1 cellular context compared by ENCODE assay signal in the genomic region with DNA sequence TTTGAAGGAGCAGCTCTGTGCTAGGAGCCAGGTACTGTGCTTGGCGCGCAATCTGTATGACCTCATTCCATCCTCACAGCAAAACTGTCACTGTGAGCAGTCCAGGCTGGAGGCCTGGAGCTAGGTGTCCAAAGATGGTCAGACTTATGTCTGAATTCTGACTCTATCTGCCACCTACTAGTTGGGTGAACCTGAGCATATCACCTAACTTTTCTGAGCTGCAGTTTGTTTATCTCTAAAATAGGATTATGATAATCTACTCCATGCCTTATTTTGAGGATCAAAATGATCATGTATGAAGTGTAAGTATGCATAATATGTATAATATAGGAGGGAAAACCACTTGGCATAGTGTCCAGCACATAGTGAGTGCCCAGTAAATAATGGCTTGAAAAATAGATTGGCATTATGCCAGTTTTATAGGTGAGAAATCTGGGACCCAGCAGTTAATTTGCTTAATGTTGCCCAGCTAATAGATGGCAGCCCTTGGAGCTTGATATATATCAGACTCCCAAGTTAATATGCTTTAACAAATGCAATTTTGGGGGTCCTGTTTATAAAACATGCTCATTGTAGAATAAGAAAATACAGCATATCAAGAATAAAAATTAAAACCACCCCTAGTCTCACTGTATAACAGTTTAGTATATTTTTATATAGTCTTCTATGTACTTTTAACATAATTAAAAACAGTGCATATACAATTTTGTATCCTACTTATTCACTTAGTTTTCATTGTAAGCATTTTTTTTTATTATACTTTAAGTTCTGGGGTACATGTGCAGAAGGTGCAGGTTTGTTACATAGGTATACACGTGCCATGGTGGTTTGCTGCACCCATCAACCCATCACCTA.
A peak's percentile ranks its signal among the peaks of the same experiment; 100 is the strongest.
TF ChIP-seq lines count a peak whose summit lies in the region.

No MANE protein-coding gene starts in this region.

TF ChIP-seq in HepG2, 621 proteins besides CTCF, POLR2A, EP300 and RAD21 (continues in another document):
- TF ChIP-seq ATF7-NPFF (CRISPR knock-in tag; IDR thresholded peaks at IDR 0.05; ENCODE audit: low read depth) (no peak), SOX5 (CRISPR knock-in tag; IDR thresholded peaks at IDR 0.05; ENCODE audit: borderline replicate concordance) (no peak), ZNF672 (CRISPR knock-in tag; IDR thresholded peaks at IDR 0.05) (no peak), SYNCRIP (IDR thresholded peaks at IDR 0.05; ENCODE audit: insufficient read depth, low read depth, low read length) (no peak), FOSL2 (CRISPR knock-in tag; IDR thresholded peaks at IDR 0.05) (0 out of 2 replicates have a peak, but pooled peaks have one; percentile 24), ZNF331 (CRISPR knock-in tag; IDR thresholded peaks at IDR 0.05) (no peak), ZNF44 (CRISPR knock-in tag; IDR thresholded peaks at IDR 0.05) (0 out of 2 replicates have a peak, but pooled peaks have one; percentile 54), PHF5A (CRISPR knock-in tag; IDR thresholded peaks at IDR 0.05; ENCODE audit: low read depth, unreplicated experiment) (no peak), TP53 (CRISPR knock-in tag; conservative IDR thresholded peaks at IDR 0.05) (no peak), SP2 (CRISPR knock-in tag; IDR thresholded peaks at IDR 0.05) (no peak), ARHGAP35 (CRISPR knock-in tag; IDR thresholded peaks at IDR 0.05; ENCODE audit: borderline replicate concordance) (no peak), CHD2 (IDR thresholded peaks at IDR 0.05; ENCODE audit: low read depth, low read length) (no peak), ZNF33B (CRISPR knock-in tag; IDR thresholded peaks at IDR 0.05) (no peak), HOXA7 (CRISPR knock-in tag; IDR thresholded peaks at IDR 0.05) (no peak), FLYWCH1 (CRISPR knock-in tag; IDR thresholded peaks at IDR 0.05) (no peak), PAF1 (CRISPR knock-in tag; IDR thresholded peaks at IDR 0.05) (peak; percentile 62; the same call in 1 of the 2 replicates), MATR3 (CRISPR knock-in tag; IDR thresholded peaks at IDR 0.05) (no peak), ZNF326 (CRISPR knock-in tag; IDR thresholded peaks at IDR 0.05; ENCODE audit: borderline replicate concordance) (no peak), NR2F6 (IDR thresholded peaks at IDR 0.05) (no peak; the same call in 1 of the 2 replicates), NR2F6 (CRISPR knock-in tag; IDR thresholded peaks at IDR 0.05) (no peak), ARID2 (CRISPR knock-in tag; IDR thresholded peaks at IDR 0.05; ENCODE audit: borderline replicate concordance) (no peak; the same call in 1 of the 2 replicates), RFX5 (IDR thresholded peaks at IDR 0.05; ENCODE audit: low read depth, low read length) (no peak), MED13 (CRISPR knock-in tag; IDR thresholded peaks at IDR 0.05) (no peak; the same call in 1 of the 2 replicates), ZNF564 (CRISPR knock-in tag; IDR thresholded peaks at IDR 0.05) (peak; percentile 52; the same call in 1 of the 2 replicates), MTF2 (CRISPR knock-in tag; IDR thresholded peaks at IDR 0.05; ENCODE audit: borderline replicate concordance) (no peak), BORCS8-MEF2B (CRISPR knock-in tag; IDR thresholded peaks at IDR 0.05) (no peak), IKZF4 (CRISPR knock-in tag; IDR thresholded peaks at IDR 0.05; ENCODE audit: borderline replicate concordance, low read depth, not compliant biosample characterization) (no peak), ZNF598 (CRISPR knock-in tag; IDR thresholded peaks at IDR 0.05; ENCODE audit: borderline replicate concordance) (no peak), FOXP1 (IDR thresholded peaks at IDR 0.05) (no peak), FOXP1 (CRISPR knock-in tag; IDR thresholded peaks at IDR 0.05) (no peak; the same call in 1 of the 2 replicates), ZNF605 (CRISPR knock-in tag; IDR thresholded peaks at IDR 0.05) (no peak), ZBTB7A (CRISPR knock-in tag; IDR thresholded peaks at IDR 0.05) (no peak; the same call in 1 of the 2 replicates)
- TF ChIP-seq, protein P1, sequence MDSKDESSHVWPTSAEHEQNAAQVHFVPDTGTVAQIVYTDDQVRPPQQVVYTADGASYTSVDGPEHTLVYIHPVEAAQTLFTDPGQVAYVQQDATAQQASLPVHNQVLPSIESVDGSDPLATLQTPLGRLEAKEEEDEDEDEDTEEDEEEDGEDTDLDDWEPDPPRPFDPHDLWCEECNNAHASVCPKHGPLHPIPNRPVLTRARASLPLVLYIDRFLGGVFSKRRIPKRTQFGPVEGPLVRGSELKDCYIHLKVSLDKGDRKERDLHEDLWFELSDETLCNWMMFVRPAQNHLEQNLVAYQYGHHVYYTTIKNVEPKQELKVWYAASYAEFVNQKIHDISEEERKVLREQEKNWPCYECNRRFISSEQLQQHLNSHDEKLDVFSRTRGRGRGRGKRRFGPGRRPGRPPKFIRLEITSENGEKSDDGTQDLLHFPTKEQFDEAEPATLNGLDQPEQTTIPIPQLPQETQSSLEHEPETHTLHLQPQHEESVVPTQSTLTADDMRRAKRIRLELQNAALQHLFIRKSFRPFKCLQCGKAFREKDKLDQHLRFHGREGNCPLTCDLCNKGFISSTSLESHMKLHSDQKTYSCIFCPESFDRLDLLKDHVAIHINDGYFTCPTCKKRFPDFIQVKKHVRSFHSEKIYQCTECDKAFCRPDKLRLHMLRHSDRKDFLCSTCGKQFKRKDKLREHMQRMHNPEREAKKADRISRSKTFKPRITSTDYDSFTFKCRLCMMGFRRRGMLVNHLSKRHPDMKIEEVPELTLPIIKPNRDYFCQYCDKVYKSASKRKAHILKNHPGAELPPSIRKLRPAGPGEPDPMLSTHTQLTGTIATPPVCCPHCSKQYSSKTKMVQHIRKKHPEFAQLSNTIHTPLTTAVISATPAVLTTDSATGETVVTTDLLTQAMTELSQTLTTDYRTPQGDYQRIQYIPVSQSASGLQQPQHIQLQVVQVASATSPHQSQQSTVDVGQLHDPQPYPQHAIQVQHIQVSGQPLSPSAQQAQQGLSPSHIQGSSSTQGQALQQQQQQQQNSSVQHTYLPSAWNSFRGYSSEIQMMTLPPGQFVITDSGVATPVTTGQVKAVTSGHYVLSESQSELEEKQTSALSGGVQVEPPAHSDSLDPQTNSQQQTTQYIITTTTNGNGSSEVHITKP (CRISPR knock-in tag; IDR thresholded peaks at IDR 0.05; ENCODE audit: low read depth), result no peak
- TF ChIP-seq, protein P2, sequence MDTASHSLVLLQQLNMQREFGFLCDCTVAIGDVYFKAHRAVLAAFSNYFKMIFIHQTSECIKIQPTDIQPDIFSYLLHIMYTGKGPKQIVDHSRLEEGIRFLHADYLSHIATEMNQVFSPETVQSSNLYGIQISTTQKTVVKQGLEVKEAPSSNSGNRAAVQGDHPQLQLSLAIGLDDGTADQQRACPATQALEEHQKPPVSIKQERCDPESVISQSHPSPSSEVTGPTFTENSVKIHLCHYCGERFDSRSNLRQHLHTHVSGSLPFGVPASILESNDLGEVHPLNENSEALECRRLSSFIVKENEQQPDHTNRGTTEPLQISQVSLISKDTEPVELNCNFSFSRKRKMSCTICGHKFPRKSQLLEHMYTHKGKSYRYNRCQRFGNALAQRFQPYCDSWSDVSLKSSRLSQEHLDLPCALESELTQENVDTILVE (CRISPR knock-in tag; IDR thresholded peaks at IDR 0.05), result no peak
- TF ChIP-seq, protein P3, sequence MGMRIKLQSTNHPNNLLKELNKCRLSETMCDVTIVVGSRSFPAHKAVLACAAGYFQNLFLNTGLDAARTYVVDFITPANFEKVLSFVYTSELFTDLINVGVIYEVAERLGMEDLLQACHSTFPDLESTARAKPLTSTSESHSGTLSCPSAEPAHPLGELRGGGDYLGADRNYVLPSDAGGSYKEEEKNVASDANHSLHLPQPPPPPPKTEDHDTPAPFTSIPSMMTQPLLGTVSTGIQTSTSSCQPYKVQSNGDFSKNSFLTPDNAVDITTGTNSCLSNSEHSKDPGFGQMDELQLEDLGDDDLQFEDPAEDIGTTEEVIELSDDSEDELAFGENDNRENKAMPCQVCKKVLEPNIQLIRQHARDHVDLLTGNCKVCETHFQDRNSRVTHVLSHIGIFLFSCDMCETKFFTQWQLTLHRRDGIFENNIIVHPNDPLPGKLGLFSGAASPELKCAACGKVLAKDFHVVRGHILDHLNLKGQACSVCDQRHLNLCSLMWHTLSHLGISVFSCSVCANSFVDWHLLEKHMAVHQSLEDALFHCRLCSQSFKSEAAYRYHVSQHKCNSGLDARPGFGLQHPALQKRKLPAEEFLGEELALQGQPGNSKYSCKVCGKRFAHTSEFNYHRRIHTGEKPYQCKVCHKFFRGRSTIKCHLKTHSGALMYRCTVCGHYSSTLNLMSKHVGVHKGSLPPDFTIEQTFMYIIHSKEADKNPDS (CRISPR knock-in tag; IDR thresholded peaks at IDR 0.05), result no peak
- TF ChIP-seq, protein P4, sequence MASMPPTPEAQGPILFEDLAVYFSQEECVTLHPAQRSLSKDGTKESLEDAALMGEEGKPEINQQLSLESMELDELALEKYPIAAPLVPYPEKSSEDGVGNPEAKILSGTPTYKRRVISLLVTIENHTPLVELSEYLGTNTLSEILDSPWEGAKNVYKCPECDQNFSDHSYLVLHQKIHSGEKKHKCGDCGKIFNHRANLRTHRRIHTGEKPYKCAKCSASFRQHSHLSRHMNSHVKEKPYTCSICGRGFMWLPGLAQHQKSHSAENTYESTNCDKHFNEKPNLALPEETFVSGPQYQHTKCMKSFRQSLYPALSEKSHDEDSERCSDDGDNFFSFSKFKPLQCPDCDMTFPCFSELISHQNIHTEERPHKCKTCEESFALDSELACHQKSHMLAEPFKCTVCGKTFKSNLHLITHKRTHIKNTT (CRISPR knock-in tag; IDR thresholded peaks at IDR 0.05), result no peak
- TF ChIP-seq, protein P5, sequence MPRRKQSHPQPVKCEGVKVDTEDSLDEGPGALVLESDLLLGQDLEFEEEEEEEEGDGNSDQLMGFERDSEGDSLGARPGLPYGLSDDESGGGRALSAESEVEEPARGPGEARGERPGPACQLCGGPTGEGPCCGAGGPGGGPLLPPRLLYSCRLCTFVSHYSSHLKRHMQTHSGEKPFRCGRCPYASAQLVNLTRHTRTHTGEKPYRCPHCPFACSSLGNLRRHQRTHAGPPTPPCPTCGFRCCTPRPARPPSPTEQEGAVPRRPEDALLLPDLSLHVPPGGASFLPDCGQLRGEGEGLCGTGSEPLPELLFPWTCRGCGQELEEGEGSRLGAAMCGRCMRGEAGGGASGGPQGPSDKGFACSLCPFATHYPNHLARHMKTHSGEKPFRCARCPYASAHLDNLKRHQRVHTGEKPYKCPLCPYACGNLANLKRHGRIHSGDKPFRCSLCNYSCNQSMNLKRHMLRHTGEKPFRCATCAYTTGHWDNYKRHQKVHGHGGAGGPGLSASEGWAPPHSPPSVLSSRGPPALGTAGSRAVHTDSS (CRISPR knock-in tag; conservative IDR thresholded peaks at IDR 0.05), result no peak
- TF ChIP-seq, protein P6, sequence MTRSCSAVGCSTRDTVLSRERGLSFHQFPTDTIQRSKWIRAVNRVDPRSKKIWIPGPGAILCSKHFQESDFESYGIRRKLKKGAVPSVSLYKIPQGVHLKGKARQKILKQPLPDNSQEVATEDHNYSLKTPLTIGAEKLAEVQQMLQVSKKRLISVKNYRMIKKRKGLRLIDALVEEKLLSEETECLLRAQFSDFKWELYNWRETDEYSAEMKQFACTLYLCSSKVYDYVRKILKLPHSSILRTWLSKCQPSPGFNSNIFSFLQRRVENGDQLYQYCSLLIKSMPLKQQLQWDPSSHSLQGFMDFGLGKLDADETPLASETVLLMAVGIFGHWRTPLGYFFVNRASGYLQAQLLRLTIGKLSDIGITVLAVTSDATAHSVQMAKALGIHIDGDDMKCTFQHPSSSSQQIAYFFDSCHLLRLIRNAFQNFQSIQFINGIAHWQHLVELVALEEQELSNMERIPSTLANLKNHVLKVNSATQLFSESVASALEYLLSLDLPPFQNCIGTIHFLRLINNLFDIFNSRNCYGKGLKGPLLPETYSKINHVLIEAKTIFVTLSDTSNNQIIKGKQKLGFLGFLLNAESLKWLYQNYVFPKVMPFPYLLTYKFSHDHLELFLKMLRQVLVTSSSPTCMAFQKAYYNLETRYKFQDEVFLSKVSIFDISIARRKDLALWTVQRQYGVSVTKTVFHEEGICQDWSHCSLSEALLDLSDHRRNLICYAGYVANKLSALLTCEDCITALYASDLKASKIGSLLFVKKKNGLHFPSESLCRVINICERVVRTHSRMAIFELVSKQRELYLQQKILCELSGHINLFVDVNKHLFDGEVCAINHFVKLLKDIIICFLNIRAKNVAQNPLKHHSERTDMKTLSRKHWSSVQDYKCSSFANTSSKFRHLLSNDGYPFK (CRISPR knock-in tag; IDR thresholded peaks at IDR 0.05; ENCODE audit: borderline replicate concordance), result no peak
- TF ChIP-seq, protein P7, sequence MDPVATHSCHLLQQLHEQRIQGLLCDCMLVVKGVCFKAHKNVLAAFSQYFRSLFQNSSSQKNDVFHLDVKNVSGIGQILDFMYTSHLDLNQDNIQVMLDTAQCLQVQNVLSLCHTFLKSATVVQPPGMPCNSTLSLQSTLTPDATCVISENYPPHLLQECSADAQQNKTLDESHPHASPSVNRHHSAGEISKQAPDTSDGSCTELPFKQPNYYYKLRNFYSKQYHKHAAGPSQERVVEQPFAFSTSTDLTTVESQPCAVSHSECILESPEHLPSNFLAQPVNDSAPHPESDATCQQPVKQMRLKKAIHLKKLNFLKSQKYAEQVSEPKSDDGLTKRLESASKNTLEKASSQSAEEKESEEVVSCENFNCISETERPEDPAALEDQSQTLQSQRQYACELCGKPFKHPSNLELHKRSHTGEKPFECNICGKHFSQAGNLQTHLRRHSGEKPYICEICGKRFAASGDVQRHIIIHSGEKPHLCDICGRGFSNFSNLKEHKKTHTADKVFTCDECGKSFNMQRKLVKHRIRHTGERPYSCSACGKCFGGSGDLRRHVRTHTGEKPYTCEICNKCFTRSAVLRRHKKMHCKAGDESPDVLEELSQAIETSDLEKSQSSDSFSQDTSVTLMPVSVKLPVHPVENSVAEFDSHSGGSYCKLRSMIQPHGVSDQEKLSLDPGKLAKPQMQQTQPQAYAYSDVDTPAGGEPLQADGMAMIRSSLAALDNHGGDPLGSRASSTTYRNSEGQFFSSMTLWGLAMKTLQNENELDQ (CRISPR knock-in tag; IDR thresholded peaks at IDR 0.05; ENCODE audit: borderline replicate concordance), result peak; percentile 38; the same call in 1 of the 2 replicates
- TF ChIP-seq, protein P8, sequence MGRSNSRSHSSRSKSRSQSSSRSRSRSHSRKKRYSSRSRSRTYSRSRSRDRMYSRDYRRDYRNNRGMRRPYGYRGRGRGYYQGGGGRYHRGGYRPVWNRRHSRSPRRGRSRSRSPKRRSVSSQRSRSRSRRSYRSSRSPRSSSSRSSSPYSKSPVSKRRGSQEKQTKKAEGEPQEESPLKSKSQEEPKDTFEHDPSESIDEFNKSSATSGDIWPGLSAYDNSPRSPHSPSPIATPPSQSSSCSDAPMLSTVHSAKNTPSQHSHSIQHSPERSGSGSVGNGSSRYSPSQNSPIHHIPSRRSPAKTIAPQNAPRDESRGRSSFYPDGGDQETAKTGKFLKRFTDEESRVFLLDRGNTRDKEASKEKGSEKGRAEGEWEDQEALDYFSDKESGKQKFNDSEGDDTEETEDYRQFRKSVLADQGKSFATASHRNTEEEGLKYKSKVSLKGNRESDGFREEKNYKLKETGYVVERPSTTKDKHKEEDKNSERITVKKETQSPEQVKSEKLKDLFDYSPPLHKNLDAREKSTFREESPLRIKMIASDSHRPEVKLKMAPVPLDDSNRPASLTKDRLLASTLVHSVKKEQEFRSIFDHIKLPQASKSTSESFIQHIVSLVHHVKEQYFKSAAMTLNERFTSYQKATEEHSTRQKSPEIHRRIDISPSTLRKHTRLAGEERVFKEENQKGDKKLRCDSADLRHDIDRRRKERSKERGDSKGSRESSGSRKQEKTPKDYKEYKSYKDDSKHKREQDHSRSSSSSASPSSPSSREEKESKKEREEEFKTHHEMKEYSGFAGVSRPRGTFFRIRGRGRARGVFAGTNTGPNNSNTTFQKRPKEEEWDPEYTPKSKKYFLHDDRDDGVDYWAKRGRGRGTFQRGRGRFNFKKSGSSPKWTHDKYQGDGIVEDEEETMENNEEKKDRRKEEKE (IDR thresholded peaks at IDR 0.05), result no peak
